In genomic region chr3:177394231-177395024, GRCh38 we compare ENCODE assay signal across 8 cellular contexts.
A peak's percentile ranks its signal among the peaks of the same experiment; 100 is the strongest.
DNase-seq lines count a peak whose midpoint lies in the region; ATAC-seq and TF ChIP-seq lines count a peak whose summit lies in the region.
"Not testable (repeated sequence)": the region's sequence is repeated elsewhere in the genome, so short reads cannot be mapped to it uniquely, and the experiment has no call there.

No MANE protein-coding gene starts in this region.

- ATAC-seq in CD4-positive, CD25-positive, alpha-beta regulatory T cell (ENCODE audit: low read depth in 2 of 2); activated CD8-positive, alpha-beta T cell treated with anti-CD3 and anti-CD28 coated beads for 36 hours: not testable (repeated sequence)
- peak; percentile 34; the same call in 1 of the 3 replicates for ATAC-seq in GM23338
- ATAC-seq in mucosa of descending colon: peak; percentile 12

- H3K4me3 Mint-ChIP-seq in CD4-positive, CD25-positive, alpha-beta regulatory T cell: peak overlapping the region in 3 of 4 donors; percentile 21 to 61 (median 48)
- H3K4me3 Mint-ChIP-seq in GM23338 (peak overlapping the region; percentile 57; the same call in 2 of the 3 replicates), MCF 10A (ENCODE audit: unreplicated experiment) (peak overlapping the region; percentile 56)
- H3K4me3 Mint-ChIP-seq in activated CD8-positive, alpha-beta T cell treated with anti-CD3 and anti-CD28 coated beads for 36 hours: peak overlapping the region; percentile 33

- H3K4me1 Mint-ChIP-seq in CD4-positive, CD25-positive, alpha-beta regulatory T cell: peaks cover 4 to 13% (median 10%) of the 10 kb centered on the region in 4 donors
- not testable (repeated sequence) for H3K4me1 Mint-ChIP-seq in GM23338; activated CD8-positive, alpha-beta T cell treated with anti-CD3 and anti-CD28 coated beads for 36 hours (ENCODE audit: low read depth); MCF 10A (ENCODE audit: insufficient read depth, unreplicated experiment)

- not testable (repeated sequence) for H2AFZ ChIP-seq in GM23338

- H3K27me3 Mint-ChIP-seq in CD4-positive, CD25-positive, alpha-beta regulatory T cell; GM23338 (ENCODE audit: insufficient read depth, low read depth, poor library complexity); activated CD8-positive, alpha-beta T cell treated with anti-CD3 and anti-CD28 coated beads for 36 hours; MCF 10A (ENCODE audit: insufficient read depth, unreplicated experiment): not testable (repeated sequence)

- not testable (repeated sequence) for TF ChIP-seq POLR2A in prostate gland (IDR thresholded peaks at IDR 0.05)

- H3K36me3 Mint-ChIP-seq in CD4-positive, CD25-positive, alpha-beta regulatory T cell; GM23338 (ENCODE audit: low read depth); activated CD8-positive, alpha-beta T cell treated with anti-CD3 and anti-CD28 coated beads for 36 hours (ENCODE audit: low read depth); MCF 10A (ENCODE audit: insufficient read depth, unreplicated experiment): not testable (repeated sequence)

- not testable (repeated sequence) for H3K36me3 ChIP-seq in CD4-positive, CD25-positive, alpha-beta regulatory T cell (ENCODE audit: control insufficient read depth, insufficient read depth, low read length); GM23338 (ENCODE audit: insufficient read depth); cardiac muscle cell; mucosa of descending colon (ENCODE audit: low read depth); prostate gland

- not testable (repeated sequence) for H3K79me2 ChIP-seq in GM23338 (replicated peaks; ENCODE audit: insufficient read depth)

- H3K4me1 ChIP-seq in CD4-positive, CD25-positive, alpha-beta regulatory T cell (ENCODE audit: control insufficient read depth, insufficient read depth, low read length, poor library complexity, severe bottlenecking); GM23338 (ENCODE audit: insufficient read depth); cardiac muscle cell (ENCODE audit: low read depth); mucosa of descending colon (ENCODE audit: low read depth); prostate gland (replicated peaks): not testable (repeated sequence)

- H3K4me2 ChIP-seq in GM23338: not testable (repeated sequence)

- POLR2A ChIA-PET in RWPE1 (lab: Yijun Ruan, JAX; ENCODE audit: low non-redundant PET); activated CD8-positive, alpha-beta T cell treated with anti-CD3 and anti-CD28 coated beads for 36 hours (lab: Charles Lee); MCF 10A (lab: Yijun Ruan, JAX): not testable (repeated sequence)

- intact Hi-C loops in activated CD8-positive, alpha-beta T cell treated with anti-CD3 and anti-CD28 coated beads for 36 hours (cut with micrococcal nuclease); MCF 10A (cut with micrococcal nuclease); mucosa of descending colon (cut with DNase I, micrococcal nuclease); prostate gland (cut with DNase I): not testable (repeated sequence)

- CTCF ChIA-PET in RWPE1 (lab: Yijun Ruan, JAX); activated CD8-positive, alpha-beta T cell treated with anti-CD3 and anti-CD28 coated beads for 36 hours (lab: Charles Lee); MCF 10A (lab: Yijun Ruan, JAX): not testable (repeated sequence)

- not testable (repeated sequence) for DNase-seq in CD4-positive, CD25-positive, alpha-beta regulatory T cell; GM23338 (ENCODE audit: low spot score); RWPE1 (ENCODE audit: low spot score); activated CD8-positive, alpha-beta T cell treated with anti-CD3 and anti-CD28 coated beads for 36 hours; MCF 10A (ENCODE audit: unreplicated experiment); cardiac muscle cell (ENCODE audit: low read depth in 1 of 2, low spot score in 1 of 2); prostate gland (ENCODE audit: low spot score)
- peak in 1 of 3 donors; percentile 56 for DNase-seq in mucosa of descending colon

- H3F3A ChIP-seq in GM23338 (replicated peaks; ENCODE audit: low read depth): not testable (repeated sequence)

- TF ChIP-seq CTCF in GM23338 (conservative IDR thresholded peaks at IDR 0.05; ENCODE audit: low read depth in 2 of 2); RWPE1 (conservative IDR thresholded peaks at IDR 0.05; ENCODE audit: low read depth); activated CD8-positive, alpha-beta T cell treated with anti-CD3 and anti-CD28 coated beads for 36 hours (IDR thresholded peaks at IDR 0.05); MCF 10A (IDR thresholded peaks at IDR 0.05; ENCODE audit: unreplicated experiment); cardiac muscle cell (IDR thresholded peaks at IDR 0.05; ENCODE audit: low read depth, low read length); mucosa of descending colon (IDR thresholded peaks at IDR 0.05); prostate gland (IDR thresholded peaks at IDR 0.05): not testable (repeated sequence)

- H3K4me3 ChIP-seq in CD4-positive, CD25-positive, alpha-beta regulatory T cell (ENCODE audit: low read depth, low read length); mucosa of descending colon; prostate gland: not testable (repeated sequence)
- H3K4me3 ChIP-seq in GM23338: peak overlapping the region; percentile 50
- H3K4me3 ChIP-seq in cardiac muscle cell: peak overlapping the region; percentile 12

- WGBS in prostate gland: 84% methylated on average over 25 of the region's 33 CpGs

- H3K9me3 ChIP-seq in CD4-positive, CD25-positive, alpha-beta regulatory T cell (ENCODE audit: control insufficient read depth in 2 of 2, low read length in 2 of 2); cardiac muscle cell (ENCODE audit: low read depth); mucosa of descending colon; prostate gland: not testable (repeated sequence)

- not testable (repeated sequence) for H4K20me1 ChIP-seq in GM23338 (replicated peaks; ENCODE audit: insufficient read depth)

- not testable (repeated sequence) for H3K27ac ChIP-seq in CD4-positive, CD25-positive, alpha-beta regulatory T cell (ENCODE audit: insufficient read depth, low read length, poor library complexity, severe bottlenecking); GM23338 (ENCODE audit: low read depth); cardiac muscle cell
- H3K27ac ChIP-seq in RWPE1 (peak overlapping the region; percentile 66), prostate gland (peak overlapping the region; percentile 49 to 71)

- not testable (repeated sequence) for H3K9me2 ChIP-seq in GM23338 (ENCODE audit: insufficient read depth)

- not testable (repeated sequence) for H3K27me3 ChIP-seq in CD4-positive, CD25-positive, alpha-beta regulatory T cell (ENCODE audit: control insufficient read depth, insufficient read depth, low read length); GM23338 (ENCODE audit: insufficient read depth); cardiac muscle cell; prostate gland (replicated peaks; ENCODE audit: insufficient read depth)

- H3K27ac Mint-ChIP-seq in CD4-positive, CD25-positive, alpha-beta regulatory T cell: peak overlapping the region in 1 of 3 donors; percentile 72
- H3K27ac Mint-ChIP-seq in GM23338; activated CD8-positive, alpha-beta T cell treated with anti-CD3 and anti-CD28 coated beads for 36 hours; MCF 10A (ENCODE audit: low read depth, unreplicated experiment): not testable (repeated sequence)

- BruUV-seq in MCF 10A (replicated peaks; lab: Mats Ljungman, UMichigan): not testable (repeated sequence)

- not testable (repeated sequence) for H3K9me3 Mint-ChIP-seq in CD4-positive, CD25-positive, alpha-beta regulatory T cell; GM23338; activated CD8-positive, alpha-beta T cell treated with anti-CD3 and anti-CD28 coated beads for 36 hours; MCF 10A (ENCODE audit: unreplicated experiment)
